14 cellular contexts compared by ENCODE assay signal in the genomic region with DNA sequence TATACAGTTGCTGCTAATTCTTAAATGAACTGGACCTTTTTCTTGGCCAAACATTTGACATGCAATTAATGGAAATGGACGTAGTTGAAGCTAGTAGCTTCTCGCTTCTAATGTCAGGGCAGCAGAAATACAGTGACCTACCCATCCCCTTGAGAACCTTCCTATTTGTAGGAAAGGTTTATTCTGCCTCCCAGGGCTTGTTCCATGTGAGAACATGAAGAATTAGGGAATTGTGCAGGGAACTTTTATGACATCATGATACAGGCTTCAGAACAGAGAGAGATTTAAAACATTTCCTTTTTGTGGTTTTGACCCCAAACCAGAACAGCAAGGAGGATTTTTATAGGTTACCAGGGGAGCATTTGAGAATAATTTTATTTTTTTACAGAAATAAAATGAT.
DNase-seq lines count a peak whose midpoint lies in the region; ATAC-seq and TF ChIP-seq lines count a peak whose summit lies in the region.
"Had no signal": no experiment of that assay in that cellular context is flagged by ENCODE, and none has a peak within 500 bp of the region (broad histone marks: within the 10 kb centered on the region; RNA-seq: fewer than 3 reads in every experiment).

No MANE protein-coding gene starts in this region.

- H3K27me3 ChIP-seq in osteoblast (ENCODE audit: insufficient read depth, low read length), result no peaks in the 10 kb centered on the region
- H3K27me3 ChIP-seq: BLaER1 had no signal

- no peaks in the 10 kb centered on the region for H4K20me1 ChIP-seq in osteoblast (ENCODE audit: insufficient read depth, low read length)
- H4K20me1 ChIP-seq: BLaER1 had no signal

- H3K4me3 ChIP-seq in astrocyte of the spinal cord (ENCODE audit: low read depth, low read length), result no peak overlapping the region
- H3K4me3 ChIP-seq in osteoblast (ENCODE audit: insufficient read depth, low read length), result no peak overlapping the region
- H3K4me3 ChIP-seq: A549, BLaER1 had no signal

- H3K4me1 ChIP-seq in osteoblast (ENCODE audit: insufficient read depth, low read length), result no peaks in the 10 kb centered on the region
- H3K4me1 ChIP-seq: A549, BLaER1 had no signal

- H3K27ac ChIP-seq in osteoblast (ENCODE audit: low read depth, low read length), result no peak overlapping the region
- H3K27ac ChIP-seq: A549, BLaER1 had no signal

- H3K4me2 ChIP-seq in osteoblast (ENCODE audit: insufficient read depth, low read length), result no peak overlapping the region
- H3K4me2 ChIP-seq: A549, BLaER1 had no signal

- in situ Hi-C loops in astrocyte of the spinal cord (cut with HindIII; ENCODE audit: low sequenced_read_pairs), result no loop called here

- no peaks in the 10 kb centered on the region for H3K36me3 ChIP-seq in osteoblast (ENCODE audit: insufficient read depth, low read length)
- H3K36me3 ChIP-seq: BLaER1 had no signal

- ATAC-seq in GM18520 (IDR thresholded peaks at IDR 0.05; ENCODE audit: unreplicated experiment), result no peak
- ATAC-seq: A549 had no signal

- H3K79me2 ChIP-seq in osteoblast (ENCODE audit: insufficient read depth, low read length), result no peaks in the 10 kb centered on the region

- no peaks in the 10 kb centered on the region for H3K9me3 ChIP-seq in osteoblast (ENCODE audit: low read depth, low read length)
- H3K9me3 ChIP-seq: A549, BLaER1 had no signal

- DNase-seq in HT1080 (ENCODE audit: low read depth) (peak; percentile 44), astrocyte of the spinal cord (ENCODE audit: low read depth, low spot score) (peak; percentile 5), foreskin melanocyte (peak; percentile 65), stromal cell of bone marrow (ENCODE audit: low read depth) (peak; percentile 3), AG08396 (ENCODE audit: low spot score) (no peak), osteoblast (ENCODE audit: insufficient read length, low spot score, missing footprints) (no peak), EL (no peak)
- DNase-seq: AML-193; CD8-positive, alpha-beta memory T cell; GOT3; H9 had no signal

- TF ChIP-seq CTCF in astrocyte of the spinal cord (IDR thresholded peaks at IDR 0.05; ENCODE audit: low read depth, low read length), result no peak
- TF ChIP-seq CTCF in osteoblast (IDR thresholded peaks at IDR 0.05; ENCODE audit: extremely low read depth, low read depth, low read length), result no peak

- no peak overlapping the region for H2AFZ ChIP-seq in osteoblast (ENCODE audit: low read length)

Comparison
In these comparisons a context has a peak if more than half of its experiments do, and no peak if none do; other contexts are left out.
1. DNase-seq: peak in HT1080 (single experiment), astrocyte of the spinal cord (single experiment), foreskin melanocyte (single experiment) and stromal cell of bone marrow (single experiment); none in AG08396 (single experiment), osteoblast (single experiment) and EL (single experiment).